In genomic region chr11:74948898-74949747, GRCh38 we compare ENCODE assay signal across 8 cellular contexts. TPM values are rescaled to one million over a fixed set of nuclear protein-coding genes. Genes with fewer than 3 reads are reported as not detected.
DNase-seq lines count a peak whose midpoint lies in the region; ATAC-seq and TF ChIP-seq lines count a peak whose summit lies in the region.

TSS of gene SPCS2 (plus strand) at chr11:74949266. CDS start at chr11:74949286, 20 bp downstream.
A gene with protein sequence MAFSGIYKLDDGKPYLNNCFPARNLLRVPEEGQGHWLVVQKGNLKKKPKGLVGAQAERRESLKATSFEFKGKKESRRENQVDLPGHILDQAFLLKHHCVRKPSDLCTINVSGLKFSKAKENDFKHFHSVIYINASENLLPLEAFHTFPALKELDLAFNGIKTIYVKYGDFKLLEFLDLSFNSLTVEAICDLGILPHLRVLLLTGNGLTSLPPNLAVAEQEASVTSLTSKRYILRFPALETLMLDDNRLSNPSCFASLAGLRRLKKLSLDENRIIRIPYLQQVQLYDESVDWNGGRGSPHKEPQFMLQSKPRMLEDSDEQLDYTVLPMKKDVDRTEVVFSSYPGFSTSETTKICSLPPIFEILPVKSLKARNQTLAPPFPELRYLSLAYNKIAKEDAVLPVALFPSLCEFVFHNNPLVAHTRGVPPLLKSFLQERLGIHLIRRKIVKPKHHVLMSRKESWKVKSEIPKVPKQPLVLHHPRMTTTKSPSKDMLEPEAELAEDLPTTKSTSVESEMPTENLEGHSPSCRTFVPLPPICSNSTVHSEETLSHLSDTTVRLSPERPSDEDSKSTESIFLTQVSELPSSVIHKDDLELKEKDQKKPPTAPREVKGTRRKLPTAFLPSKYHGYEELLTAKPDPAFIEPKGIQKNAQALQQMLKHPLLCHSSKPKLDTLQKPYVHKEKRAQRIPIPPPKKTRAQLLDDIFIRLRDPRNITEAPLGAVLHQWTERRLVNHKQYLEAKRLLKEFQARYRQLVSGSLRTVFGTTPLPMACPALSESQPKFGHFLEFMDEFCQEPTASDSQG (minus strand): TSS chr11:74949091. CDS start chr11:74940878, 8,213 bp downstream.

- 0% methylated on average over 19 to 22 of the region's 66 CpGs for WGBS in esophagus squamous epithelium, 2 donors

- H3K27me3 ChIP-seq in KMS-11 (ENCODE audit: insufficient read depth, low read depth): no peaks in the 10 kb centered on the region
- no peaks in the 10 kb centered on the region for H3K27me3 ChIP-seq in Peyer's patch
- no peaks in the 10 kb centered on the region for H3K27me3 ChIP-seq in esophagus squamous epithelium

- peaks cover 59% of the 10 kb centered on the region for H3K79me2 ChIP-seq in KMS-11 (ENCODE audit: insufficient read depth, low read depth)

- DNase-seq in DMS53 treated with DMSO at 0.1 percent for 48 hours (lab: John Stamatoyannopoulos, UW; ENCODE audit: unreplicated experiment) (peak; percentile 100), Peyer's patch (peak; percentile 99 to 100 (median 99)), activated T-helper 1 cell treated with Interleukin-2 at 50 U/mL for 16 hours (ENCODE audit: low read depth) (peak; percentile 94), esophagus squamous epithelium (lab: John Stamatoyannopoulos, UW) (peak; percentile 93), myocyte (ENCODE audit: low read depth) (peak; percentile 99)
- DNase-seq in stimulated activated CD8-positive, alpha-beta memory T cell treated with anti-CD3 and anti-CD28 coated beads, Interleukin-7, amount 100 ng/mL, for 48 hours (ENCODE audit: extremely low read depth in 1 of 2, low read depth in 1 of 2): peak; percentile 95 to 99

- H3K4me1 ChIP-seq in KMS-11 (ENCODE audit: low read depth, poor library complexity, severe bottlenecking) (peaks cover 40% of the 10 kb centered on the region), Peyer's patch (peaks cover 0 to 40% (median 16%) of the 10 kb centered on the region in 4 donors), esophagus squamous epithelium (peaks cover 5 to 56% (median 21%) of the 10 kb centered on the region in 3 donors)

- TF ChIP-seq POLR2A in Peyer's patch (IDR thresholded peaks at IDR 0.05) (peak; percentile 64 to 82), esophagus squamous epithelium (IDR thresholded peaks at IDR 0.05) (peak in 3 of 4 donors; percentile 58 to 85 (median 80))

- H3K4me3 ChIP-seq in KMS-11 (IDR thresholded peaks at IDR 0.05; ENCODE audit: insufficient read depth, low read depth, low read length) (no peak within 1 kb of the TSS), Peyer's patch (peak within 1 kb of the TSS; percentile 68 to 98 (median 77)), esophagus squamous epithelium (peak within 1 kb of the TSS; percentile 69 to 86 (median 84))

- H3K9me3 ChIP-seq in Peyer's patch (no peaks in the 10 kb centered on the region), esophagus squamous epithelium (no peaks in the 10 kb centered on the region)

- H3K27ac ChIP-seq in KMS-11 (peak within 1 kb of the TSS; percentile 72), Peyer's patch (peak within 1 kb of the TSS; percentile 77 to 87 (median 82)), esophagus squamous epithelium (peak within 1 kb of the TSS; percentile 86 to 90 (median 88))

- intact Hi-C loops in esophagus squamous epithelium (cut with DNase I): no loop called here

- H2AFZ ChIP-seq in KMS-11 (ENCODE audit: low read depth): peak within 1 kb of the TSS; percentile 97

- no peak for TF ChIP-seq CTCF in KMS-11 (conservative IDR thresholded peaks at IDR 0.05; ENCODE audit: low read depth, low read length)
- TF ChIP-seq CTCF in Peyer's patch (IDR thresholded peaks at IDR 0.05): no peak
- no peak for TF ChIP-seq CTCF in esophagus squamous epithelium (IDR thresholded peaks at IDR 0.05)

- H3K36me3 ChIP-seq in KMS-11 (ENCODE audit: insufficient read depth) (no peaks in the 10 kb centered on the region; the same call in 1 of the 2 replicates), Peyer's patch (peaks cover 0 to 6% (median 0%) of the 10 kb centered on the region in 3 donors), esophagus squamous epithelium (peaks cover 0 to 21% (median 0%) of the 10 kb centered on the region in 3 donors)

- H4K20me1 ChIP-seq in KMS-11 (ENCODE audit: insufficient read depth): no peaks in the 10 kb centered on the region

- ATAC-seq in GM21737 (IDR thresholded peaks at IDR 0.05; ENCODE audit: unreplicated experiment): peak; percentile 87

- peak within 1 kb of the TSS; percentile 100 for H3K4me2 ChIP-seq in KMS-11

- H3K9ac ChIP-seq in KMS-11: peak within 1 kb of the TSS; percentile 96

RNA-seq across cellular contexts. Expression of gene SPCS2, which starts in this region (rescaled TPM):
- 10 to 100 TPM; 14.0 to 28.5 (median 18.3) TPM for total RNA-seq in Peyer's patch
- 10 to 100 TPM; 40.7 to 62.8 (median 53.6) TPM for total RNA-seq in esophagus squamous epithelium
- 14.4 and 74.2 TPM in 2 replicates for total RNA-seq in myocyte
- polyA plus RNA-seq in myocyte (2012): 143 TPM

RNA-seq across cellular contexts. Expression of the second gene that starts in this region (rescaled TPM):
- total RNA-seq in Peyer's patch (10 to 100 TPM; 12.8 to 45.9 (median 26.1) TPM), esophagus squamous epithelium (10 to 100 TPM in 2 of 4 donors, 1 to 10 TPM in 1, under 1 TPM in 1; 0.45 to 19.5 (median 9.1) TPM), myocyte (13.0 and 20.7 TPM in 2 replicates)
- polyA plus RNA-seq in myocyte (2012): 11.7 TPM
